ENCODE assay signal across 20 cellular contexts in genomic region chr15:27589782-27590181, GRCh38.
"Had no signal": no experiment of that assay in that cellular context is flagged by ENCODE, and none has a peak within 500 bp of the region (broad histone marks: within the 10 kb centered on the region; RNA-seq: fewer than 3 reads in every experiment).

No MANE protein-coding gene starts in this region.

- H3K4me1 ChIP-seq: Peyer's patch, SJSA1 had no signal

- H3K4me1 Mint-ChIP-seq: activated naive CD4-positive, alpha-beta T cell treated with anti-CD3 and anti-CD28 coated beads, Interleukin-2, amount 10 ng/mL, durations not matched to agents 7 days and 5 days; activated naive CD8-positive, alpha-beta T cell treated with anti-CD3 and anti-CD28 coated beads for 36 hours; central memory CD8-positive, alpha-beta T cell had no signal

- H3K27me3 ChIP-seq: Peyer's patch, SJSA1 had no signal

- H3K4me3 ChIP-seq: Peyer's patch, SJSA1 had no signal

- H3K36me3 Mint-ChIP-seq: activated naive CD4-positive, alpha-beta T cell treated with anti-CD3 and anti-CD28 coated beads, Interleukin-2, amount 10 ng/mL, durations not matched to agents 7 days and 5 days; activated naive CD8-positive, alpha-beta T cell treated with anti-CD3 and anti-CD28 coated beads for 36 hours had no signal

- H3K36me3 ChIP-seq: Peyer's patch, SJSA1 had no signal

- H3K27ac Mint-ChIP-seq: activated CD8-positive, alpha-beta T cell treated with anti-CD3 and anti-CD28 coated beads for 36 hours; activated naive CD4-positive, alpha-beta T cell treated with anti-CD3 and anti-CD28 coated beads, Interleukin-2, amount 10 ng/mL, durations not matched to agents 7 days and 5 days; activated naive CD8-positive, alpha-beta T cell treated with anti-CD3 and anti-CD28 coated beads for 36 hours; activated T-cell treated with anti-CD3 and anti-CD28 coated beads, Interleukin-2, amount 50 U/mL, for 72 hours; activated T-helper 2 cell treated with anti-CD3 and anti-CD28 coated beads, Interferon-gamma antibody, Interleukin-2, Interleukin-4, amounts not matched to agents 10 μg/mL and 5 μg/mL and 100 μg/mL, durations not matched to agents 14 hours and 24 hours and 36 hours; T-helper 1 cell treated with Interleukin-12 subunit alpha and Interleukin-12 subunit beta and Interleukin-4 antibody, amounts not matched to agents 30 μg/mL and 1 μg/mL, for 36 hours had no signal

- H3K9me3 ChIP-seq: Peyer's patch had no signal

- H3K27ac ChIP-seq: Peyer's patch, RWPE1, SJSA1 had no signal

- H3K27me3 Mint-ChIP-seq: activated naive CD4-positive, alpha-beta T cell treated with anti-CD3 and anti-CD28 coated beads, Interleukin-2, amount 10 ng/mL, durations not matched to agents 7 days and 5 days; activated naive CD8-positive, alpha-beta T cell treated with anti-CD3 and anti-CD28 coated beads for 36 hours; central memory CD8-positive, alpha-beta T cell had no signal

- H3K4me3 Mint-ChIP-seq: activated CD8-positive, alpha-beta T cell treated with anti-CD3 and anti-CD28 coated beads for 36 hours; activated naive CD4-positive, alpha-beta T cell treated with anti-CD3 and anti-CD28 coated beads, Interleukin-2, amount 10 ng/mL, durations not matched to agents 7 days and 5 days; activated naive CD8-positive, alpha-beta T cell treated with anti-CD3 and anti-CD28 coated beads for 36 hours; activated T-cell treated with anti-CD3 and anti-CD28 coated beads, Interleukin-2, amount 50 U/mL, for 72 hours; central memory CD8-positive, alpha-beta T cell; T-helper 1 cell treated with Interleukin-12 subunit alpha and Interleukin-12 subunit beta and Interleukin-4 antibody, amounts not matched to agents 30 μg/mL and 1 μg/mL, for 36 hours had no signal

- H3K9me3 Mint-ChIP-seq: activated naive CD8-positive, alpha-beta T cell treated with anti-CD3 and anti-CD28 coated beads for 36 hours had no signal

- ATAC-seq: activated CD4-positive, CD25-positive, alpha-beta regulatory T cell treated with anti-CD3 and anti-CD28 coated beads, Interleukin-2, amount 50 U/mL, for 24 hours; activated CD8-positive, alpha-beta T cell treated with anti-CD3 and anti-CD28 coated beads for 36 hours; activated T-cell treated with anti-CD3 and anti-CD28 coated beads, Interleukin-2, amount 50 U/mL, for 72 hours; SK-N-SH treated with all-trans-retinoic acid at 6 μM for 48 hours had no signal

- DNase-seq: activated CD4-positive, alpha-beta T cell treated with anti-CD3 and anti-CD28 coated beads for 4 hours; activated CD8-positive, alpha-beta memory T cell treated with anti-CD3 and anti-CD28 coated beads, Interleukin-2, amount 50 U/mL, for 4 hours; activated CD8-positive, alpha-beta T cell treated with anti-CD3 and anti-CD28 coated beads for 36 hours; activated gamma-delta T cell treated with Interleukin-2 at 50 U/mL for 16 hours; activated naive CD4-positive, alpha-beta T cell treated with anti-CD3 and anti-CD28 coated beads, Interleukin-2, amount 10 ng/mL, durations not matched to agents 7 days and 5 days; activated naive CD8-positive, alpha-beta T cell treated with anti-CD3 and anti-CD28 coated beads for 36 hours; activated T-cell treated with anti-CD3 and anti-CD28 coated beads, Interleukin-2, amount 50 U/mL, for 72 hours; Kasumi-1; NCI-H1048; NCI-H1694; NCI-H2029; NCI-H2107; Peyer's patch had no signal
